In the genomic region with DNA sequence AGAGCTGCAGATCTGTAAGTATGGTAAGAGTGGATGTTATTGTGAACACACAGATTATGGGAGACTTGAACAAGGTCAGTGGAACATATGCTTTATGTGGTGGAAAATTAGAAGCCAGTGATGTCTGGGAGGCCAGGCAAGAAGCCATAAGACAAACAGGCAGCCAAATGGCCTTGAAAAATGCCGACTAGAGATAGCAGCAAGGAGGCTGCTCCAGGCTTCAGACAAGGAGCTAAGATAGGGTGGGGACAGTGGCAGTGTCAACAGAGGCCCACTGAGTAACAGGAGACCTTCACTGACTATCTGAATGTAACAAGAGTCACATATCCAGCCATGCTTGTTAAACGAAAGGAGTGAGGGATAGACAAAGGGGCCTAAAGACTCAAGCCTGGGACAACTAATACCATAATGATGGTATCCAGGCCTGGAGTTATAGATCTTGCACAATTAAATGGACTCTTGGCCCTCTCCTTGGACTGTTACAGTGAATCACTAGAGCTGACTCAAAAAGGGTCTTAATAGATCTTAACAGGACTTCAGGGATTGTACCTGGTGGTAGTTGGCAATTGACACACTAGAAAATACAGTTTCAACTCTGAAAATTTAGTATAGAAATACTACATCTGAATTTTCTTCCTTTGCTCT, we compare ENCODE assay signal across 1 cellular context.
TF ChIP-seq lines count a peak whose summit lies in the region.

No MANE protein-coding gene starts in this region.

TF ChIP-seq in HepG2, 621 proteins besides CTCF, POLR2A, EP300 and RAD21:
- TF ChIP-seq, protein P1, sequence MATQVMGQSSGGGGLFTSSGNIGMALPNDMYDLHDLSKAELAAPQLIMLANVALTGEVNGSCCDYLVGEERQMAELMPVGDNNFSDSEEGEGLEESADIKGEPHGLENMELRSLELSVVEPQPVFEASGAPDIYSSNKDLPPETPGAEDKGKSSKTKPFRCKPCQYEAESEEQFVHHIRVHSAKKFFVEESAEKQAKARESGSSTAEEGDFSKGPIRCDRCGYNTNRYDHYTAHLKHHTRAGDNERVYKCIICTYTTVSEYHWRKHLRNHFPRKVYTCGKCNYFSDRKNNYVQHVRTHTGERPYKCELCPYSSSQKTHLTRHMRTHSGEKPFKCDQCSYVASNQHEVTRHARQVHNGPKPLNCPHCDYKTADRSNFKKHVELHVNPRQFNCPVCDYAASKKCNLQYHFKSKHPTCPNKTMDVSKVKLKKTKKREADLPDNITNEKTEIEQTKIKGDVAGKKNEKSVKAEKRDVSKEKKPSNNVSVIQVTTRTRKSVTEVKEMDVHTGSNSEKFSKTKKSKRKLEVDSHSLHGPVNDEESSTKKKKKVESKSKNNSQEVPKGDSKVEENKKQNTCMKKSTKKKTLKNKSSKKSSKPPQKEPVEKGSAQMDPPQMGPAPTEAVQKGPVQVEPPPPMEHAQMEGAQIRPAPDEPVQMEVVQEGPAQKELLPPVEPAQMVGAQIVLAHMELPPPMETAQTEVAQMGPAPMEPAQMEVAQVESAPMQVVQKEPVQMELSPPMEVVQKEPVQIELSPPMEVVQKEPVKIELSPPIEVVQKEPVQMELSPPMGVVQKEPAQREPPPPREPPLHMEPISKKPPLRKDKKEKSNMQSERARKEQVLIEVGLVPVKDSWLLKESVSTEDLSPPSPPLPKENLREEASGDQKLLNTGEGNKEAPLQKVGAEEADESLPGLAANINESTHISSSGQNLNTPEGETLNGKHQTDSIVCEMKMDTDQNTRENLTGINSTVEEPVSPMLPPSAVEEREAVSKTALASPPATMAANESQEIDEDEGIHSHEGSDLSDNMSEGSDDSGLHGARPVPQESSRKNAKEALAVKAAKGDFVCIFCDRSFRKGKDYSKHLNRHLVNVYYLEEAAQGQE (IDR thresholded peaks at IDR 0.05; ENCODE audit: borderline replicate concordance in 1 of 2, low read depth in 1 of 2, low read length in 2 of 2): no peak
- TF ChIP-seq MXI1 (IDR thresholded peaks at IDR 0.05; ENCODE audit: borderline replicate concordance, low read depth, low read length) (no peak), ZNF326 (CRISPR knock-in tag; IDR thresholded peaks at IDR 0.05; ENCODE audit: borderline replicate concordance) (no peak), ZBTB7A (CRISPR knock-in tag; IDR thresholded peaks at IDR 0.05) (no peak)
